In the genomic region with DNA sequence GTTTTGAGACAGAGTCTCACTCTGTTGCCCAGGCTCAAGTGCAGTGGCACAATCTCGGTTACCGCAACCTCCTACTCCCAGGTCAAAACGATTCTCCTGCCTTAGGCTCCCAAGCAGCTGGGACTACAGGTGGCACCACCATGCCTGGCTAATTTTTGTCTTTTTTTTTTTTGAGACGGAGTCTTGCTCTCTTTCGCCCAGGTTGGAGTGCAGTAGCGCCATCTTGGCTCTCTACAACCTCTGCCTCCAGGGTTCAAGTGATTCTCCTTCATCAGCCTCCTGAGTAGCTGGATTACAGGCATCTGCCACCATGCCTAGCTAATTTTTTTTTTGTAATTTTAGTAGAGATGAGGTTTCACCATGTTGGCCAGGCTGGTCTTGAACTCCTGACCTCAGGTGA, we compare ENCODE assay signal across 7 cellular contexts. TPM values are rescaled to one million over a fixed set of nuclear protein-coding genes. Genes with fewer than 3 reads are reported as not detected.
DNase-seq lines count a peak whose midpoint lies in the region; ATAC-seq and TF ChIP-seq lines count a peak whose summit lies in the region.
"Not testable (repeated sequence)": the region's sequence is repeated elsewhere in the genome, so short reads cannot be mapped to it uniquely, and the experiment has no call there.

No MANE protein-coding gene starts in this region.

- in situ Hi-C loops in Panc1 (cut with HindIII; ENCODE audit: low pct_unique_long_range_greater_than_20kb, low sequenced_read_pairs): not testable (repeated sequence)

- WGBS in hepatocyte (ENCODE audit: low lambda C conversion rate, missing lambda C conversion rate): 98% methylated on average over 6 of the region's 6 CpGs

- not testable (repeated sequence) for H3K4me3 ChIP-seq in Panc1 (ENCODE audit: low read depth in 2 of 2, low read length in 2 of 2); hepatocyte

- not testable (repeated sequence) for H4K20me1 ChIP-seq in hepatocyte (ENCODE audit: insufficient read depth, poor library complexity, severe bottlenecking)

- not testable (repeated sequence) for TF ChIP-seq CTCF in CD4-positive, alpha-beta T cell (IDR thresholded peaks at IDR 0.05); Panc1 (IDR thresholded peaks at IDR 0.05); endothelial cell (IDR thresholded peaks at IDR 0.05; ENCODE audit: unreplicated experiment); hepatocyte (IDR thresholded peaks at IDR 0.05; ENCODE audit: poor library complexity)

- ATAC-seq in CD4-positive, alpha-beta T cell (ENCODE audit: poor library complexity); Panc1; activated CD4-positive, alpha-beta T cell treated with anti-CD3 and anti-CD28 coated beads for 36 hours: not testable (repeated sequence)

- DNase-seq in CD4-positive, alpha-beta T cell; Panc1 (ENCODE audit: low read depth, low spot score); activated CD4-positive, alpha-beta T cell treated with anti-CD3 and anti-CD28 coated beads for 36 hours; endothelial cell (ENCODE audit: low spot score); hepatocyte (ENCODE audit: low spot score): not testable (repeated sequence)

- not testable (repeated sequence) for H3K27ac ChIP-seq in CD4-positive, alpha-beta T cell (ENCODE audit: low read depth, low read length)
- H3K27ac ChIP-seq in KOPT-K1 (ENCODE audit: low read depth, low read length, poor library complexity, severe bottlenecking) (peak overlapping the region; percentile 99), Panc1 (ENCODE audit: low read length) (peak overlapping the region; percentile 70; the same call in 1 of the 2 replicates), hepatocyte (peak overlapping the region; percentile 10)

- not testable (repeated sequence) for H3K4me3 Mint-ChIP-seq in CD4-positive, alpha-beta T cell; activated CD4-positive, alpha-beta T cell treated with anti-CD3 and anti-CD28 coated beads for 36 hours; activated naive CD4-positive, alpha-beta T cell treated with anti-CD3 and anti-CD28 coated beads, Interleukin-2, amount 50 U/mL, for 24 hours; endothelial cell (ENCODE audit: unreplicated experiment)

- H3K4me2 ChIP-seq in hepatocyte: not testable (repeated sequence)

- POLR2A ChIA-PET in CD4-positive, alpha-beta T cell (lab: Charles Lee): interaction anchor here (7.3 kb wide), 1 partner anchor 70 kb away, joined by 71 read pairs; a partner anchor contains a TSS
- POLR2A ChIA-PET in Panc1 (lab: Charles Lee); activated CD4-positive, alpha-beta T cell treated with anti-CD3 and anti-CD28 coated beads for 36 hours (lab: Charles Lee): not testable (repeated sequence)

- not testable (repeated sequence) for H3K27me3 Mint-ChIP-seq in CD4-positive, alpha-beta T cell; activated CD4-positive, alpha-beta T cell treated with anti-CD3 and anti-CD28 coated beads for 36 hours; activated naive CD4-positive, alpha-beta T cell treated with anti-CD3 and anti-CD28 coated beads, Interleukin-2, amount 50 U/mL, for 24 hours
- peaks cover 12% of the 10 kb centered on the region for H3K27me3 Mint-ChIP-seq in endothelial cell (ENCODE audit: unreplicated experiment)

- not testable (repeated sequence) for H3K9me3 Mint-ChIP-seq in CD4-positive, alpha-beta T cell; activated CD4-positive, alpha-beta T cell treated with anti-CD3 and anti-CD28 coated beads for 36 hours (ENCODE audit: low read depth); activated naive CD4-positive, alpha-beta T cell treated with anti-CD3 and anti-CD28 coated beads, Interleukin-2, amount 50 U/mL, for 24 hours; endothelial cell (ENCODE audit: unreplicated experiment)

- peaks cover 13% of the 10 kb centered on the region for H3K79me2 ChIP-seq in hepatocyte

- H3K36me3 Mint-ChIP-seq in CD4-positive, alpha-beta T cell (ENCODE audit: low read depth): peaks cover 73% of the 10 kb centered on the region
- peaks cover 81% of the 10 kb centered on the region for H3K36me3 Mint-ChIP-seq in activated CD4-positive, alpha-beta T cell treated with anti-CD3 and anti-CD28 coated beads for 36 hours (ENCODE audit: low read depth)
- H3K36me3 Mint-ChIP-seq in activated naive CD4-positive, alpha-beta T cell treated with anti-CD3 and anti-CD28 coated beads, Interleukin-2, amount 50 U/mL, for 24 hours: peaks cover 21% of the 10 kb centered on the region
- H3K36me3 Mint-ChIP-seq in endothelial cell (ENCODE audit: low read depth, unreplicated experiment): peaks cover 25% of the 10 kb centered on the region

- H3K27me3 ChIP-seq in CD4-positive, alpha-beta T cell (ENCODE audit: control insufficient read depth, insufficient read depth, low read length); Panc1 (ENCODE audit: control insufficient read depth, insufficient read depth, low read length); hepatocyte: not testable (repeated sequence)

- not testable (repeated sequence) for BruUV-seq in Panc1 (replicated peaks; lab: Mats Ljungman, UMichigan)

- peaks cover 56% of the 10 kb centered on the region for H3K4me1 ChIP-seq in Panc1 (ENCODE audit: control insufficient read depth, insufficient read depth, low read length)
- H3K4me1 ChIP-seq in hepatocyte (ENCODE audit: insufficient read depth): peaks cover 22% of the 10 kb centered on the region

- not testable (repeated sequence) for H3K9me3 ChIP-seq in CD4-positive, alpha-beta T cell (ENCODE audit: control insufficient read depth, low read length); KOPT-K1 (ENCODE audit: insufficient read depth, low read length, poor library complexity, severe bottlenecking); Panc1 (ENCODE audit: control insufficient read depth, insufficient read depth, low read depth, low read length); hepatocyte (ENCODE audit: low read depth)

- H3K36me3 ChIP-seq in KOPT-K1 (ENCODE audit: insufficient read depth, low read length): peaks cover 46% of the 10 kb centered on the region
- H3K36me3 ChIP-seq in Panc1 (ENCODE audit: control insufficient read depth, insufficient read depth, low read length); hepatocyte (replicated peaks; ENCODE audit: insufficient read depth, low read depth): not testable (repeated sequence)

- not testable (repeated sequence) for H3K9me2 ChIP-seq in hepatocyte (replicated peaks; ENCODE audit: insufficient read depth)

- H3K27ac Mint-ChIP-seq in CD4-positive, alpha-beta T cell: peak overlapping the region; percentile 82
- H3K27ac Mint-ChIP-seq in activated CD4-positive, alpha-beta T cell treated with anti-CD3 and anti-CD28 coated beads for 36 hours: peak overlapping the region; percentile 42
- H3K27ac Mint-ChIP-seq in activated naive CD4-positive, alpha-beta T cell treated with anti-CD3 and anti-CD28 coated beads, Interleukin-2, amount 50 U/mL, for 24 hours: peak overlapping the region; percentile 4
- peak overlapping the region; percentile 89 for H3K27ac Mint-ChIP-seq in endothelial cell (ENCODE audit: unreplicated experiment)

- CTCF ChIA-PET in CD4-positive, alpha-beta T cell (lab: Charles Lee): interaction anchor here (1.3 to 15.7 kb wide), 4 partner anchors 87 to 209 kb away, joined by 4 to 187 read pairs (median 9); no protein-coding TSS in a partner anchor
- CTCF ChIA-PET in Panc1 (lab: Charles Lee): interaction anchor here (0.6 kb wide), 1 partner anchor 96 kb away, joined by 3 read pairs; no protein-coding TSS in a partner anchor
- CTCF ChIA-PET in activated CD4-positive, alpha-beta T cell treated with anti-CD3 and anti-CD28 coated beads for 36 hours (lab: Charles Lee): interaction anchor here (0.7 to 11.4 kb wide), 7 partner anchors 8 to 105 kb away, joined by 3 to 175 read pairs (median 3); a partner anchor contains a TSS

- not testable (repeated sequence) for H2AFZ ChIP-seq in hepatocyte

- intact Hi-C loops in CD4-positive, alpha-beta T cell (cut with DNase I, micrococcal nuclease); activated CD4-positive, alpha-beta T cell treated with anti-CD3 and anti-CD28 coated beads for 36 hours (cut with DNase I, micrococcal nuclease): not testable (repeated sequence)
- intact Hi-C loops in Panc1 (cut with micrococcal nuclease; ENCODE audit: unreplicated experiment): loop anchor here (10.0 kb wide), 1 partner anchor 207 kb away; no protein-coding TSS in a partner anchor

- peaks cover 71% of the 10 kb centered on the region for H3K4me1 Mint-ChIP-seq in CD4-positive, alpha-beta T cell (ENCODE audit: low read depth)
- peaks cover 76% of the 10 kb centered on the region for H3K4me1 Mint-ChIP-seq in activated CD4-positive, alpha-beta T cell treated with anti-CD3 and anti-CD28 coated beads for 36 hours
- H3K4me1 Mint-ChIP-seq in activated naive CD4-positive, alpha-beta T cell treated with anti-CD3 and anti-CD28 coated beads, Interleukin-2, amount 50 U/mL, for 24 hours: peaks cover 75% of the 10 kb centered on the region
- peaks cover 74% of the 10 kb centered on the region for H3K4me1 Mint-ChIP-seq in endothelial cell (ENCODE audit: unreplicated experiment)

RNA-seq across cellular contexts. Expression of a gene that starts 29.7 kb away (rescaled TPM):
- 100 to 1,000 TPM; 141 to 150 TPM for total RNA-seq in CD4-positive, alpha-beta T cell
- total RNA-seq in Panc1 (2021; ENCODE audit: unreplicated experiment) (26.7 TPM), endothelial cell (ENCODE audit: unreplicated experiment) (67.2 TPM), hepatocyte (5.5 and 6.5 TPM in 2 replicates)
- 37.3 TPM for polyA plus RNA-seq in Panc1 (2012; ENCODE audit: insufficient read length)
- 100 to 1,000 TPM; 178 to 203 TPM for total RNA-seq in activated CD4-positive, alpha-beta T cell treated with anti-CD3 and anti-CD28 coated beads for 36 hours
- polyA plus RNA-seq in hepatocyte: 3.5 and 6.1 TPM in 2 replicates

RNA-seq across cellular contexts. Expression of a gene that starts 41.8 kb away (rescaled TPM):
- 100 to 1,000 TPM in 1 of 2 experiments, 10 to 100 TPM in 1; 99.4 to 104 TPM for total RNA-seq in CD4-positive, alpha-beta T cell
- total RNA-seq in Panc1 (2021; ENCODE audit: unreplicated experiment) (102 TPM), endothelial cell (ENCODE audit: unreplicated experiment) (40.2 TPM), hepatocyte (26.0 and 27.9 TPM in 2 replicates)
- polyA plus RNA-seq in Panc1 (2012; ENCODE audit: insufficient read length): 66.5 TPM
- total RNA-seq in activated CD4-positive, alpha-beta T cell treated with anti-CD3 and anti-CD28 coated beads for 36 hours: 100 to 1,000 TPM; 162 to 203 TPM
- 18.7 and 25.7 TPM in 2 replicates for polyA plus RNA-seq in hepatocyte

Comparison
In these comparisons a context has a peak if more than half of its experiments do, and no peak if none do; other contexts are left out.
1. H3K27ac Mint-ChIP-seq: peak in every context shown above with its lines; median percentile 89 in endothelial cell; 82 in CD4-positive, alpha-beta T cell; 42 in activated CD4-positive, alpha-beta T cell treated with anti-CD3 and anti-CD28 coated beads for 36 hours; 4 in activated naive CD4-positive, alpha-beta T cell treated with anti-CD3 and anti-CD28 coated beads, Interleukin-2, amount 50 U/mL, for 24 hours.